2 cellular contexts compared by ENCODE assay signal in the genomic region with DNA sequence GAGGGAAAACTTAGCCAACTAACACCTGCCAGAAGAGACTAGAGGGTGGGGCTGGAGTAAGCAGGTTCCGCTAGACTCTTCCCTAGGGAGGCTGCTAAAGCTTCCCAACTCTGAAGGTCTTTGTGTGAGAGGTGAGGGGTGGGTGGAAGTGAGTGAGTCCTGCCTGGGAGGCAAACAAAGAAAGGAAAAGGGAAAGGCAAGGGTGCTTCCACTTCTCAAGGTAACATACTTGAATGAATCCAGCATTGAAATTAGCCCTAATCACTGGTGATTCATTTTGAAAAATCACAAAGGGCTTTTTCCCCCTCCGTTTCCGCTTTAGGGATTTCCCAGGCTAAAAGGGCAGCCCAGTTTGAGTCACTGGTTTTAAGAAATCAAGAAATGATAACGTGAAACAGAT.
TF ChIP-seq lines count a peak whose summit lies in the region.

No MANE protein-coding gene starts in this region.

TF ChIP-seq in liver, 16 proteins besides CTCF, POLR2A, EP300 and RAD21 (continued from another document):
- TF ChIP-seq, protein P1, sequence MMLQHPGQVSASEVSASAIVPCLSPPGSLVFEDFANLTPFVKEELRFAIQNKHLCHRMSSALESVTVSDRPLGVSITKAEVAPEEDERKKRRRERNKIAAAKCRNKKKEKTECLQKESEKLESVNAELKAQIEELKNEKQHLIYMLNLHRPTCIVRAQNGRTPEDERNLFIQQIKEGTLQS (IDR thresholded peaks at IDR 0.05) = no peak
- TF ChIP-seq GABPA (IDR thresholded peaks at IDR 0.05 in 1 of 2, conservative IDR thresholded peaks at IDR 0.05 in 1 of 2) = no peak

TF ChIP-seq in HepG2, 621 proteins besides CTCF, POLR2A, EP300 and RAD21 (continued from another document):
- TF ChIP-seq, protein P2, sequence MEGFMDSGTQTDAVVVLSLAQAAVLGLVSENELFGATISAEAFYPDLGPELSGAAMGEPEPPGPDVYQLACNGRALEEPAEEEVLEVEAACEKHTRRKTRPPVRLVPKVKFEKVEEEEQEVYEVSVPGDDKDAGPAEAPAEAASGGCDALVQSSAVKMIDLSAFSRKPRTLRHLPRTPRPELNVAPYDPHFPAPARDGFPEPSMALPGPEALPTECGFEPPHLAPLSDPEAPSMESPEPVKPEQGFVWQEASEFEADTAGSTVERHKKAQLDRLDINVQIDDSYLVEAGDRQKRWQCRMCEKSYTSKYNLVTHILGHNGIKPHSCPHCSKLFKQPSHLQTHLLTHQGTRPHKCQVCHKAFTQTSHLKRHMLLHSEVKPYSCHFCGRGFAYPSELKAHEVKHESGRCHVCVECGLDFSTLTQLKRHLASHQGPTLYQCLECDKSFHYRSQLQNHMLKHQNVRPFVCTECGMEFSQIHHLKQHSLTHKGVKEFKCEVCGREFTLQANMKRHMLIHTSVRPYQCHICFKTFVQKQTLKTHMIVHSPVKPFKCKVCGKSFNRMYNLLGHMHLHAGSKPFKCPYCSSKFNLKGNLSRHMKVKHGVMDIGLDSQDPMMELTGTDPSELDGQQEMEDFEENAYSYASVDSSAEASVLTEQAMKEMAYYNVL (CRISPR knock-in tag; IDR thresholded peaks at IDR 0.05; ENCODE audit: borderline replicate concordance) = no peak
- TF ChIP-seq ZNF10 (CRISPR knock-in tag; IDR thresholded peaks at IDR 0.05; ENCODE audit: borderline replicate concordance, low read depth) (no peak), ZNF607 (CRISPR knock-in tag; IDR thresholded peaks at IDR 0.05; ENCODE audit: borderline replicate concordance) (no peak)
